Comparison of ENCODE assay signal across 1 cellular context in genomic region chr16:57462209-57462977, GRCh38.
TF ChIP-seq lines count a peak whose summit lies in the region.

Gene POLR2C, plus strand, starts transcription at chr16:57462679. Its CDS starts 46 bp downstream, at chr16:57462725.

TF ChIP-seq in K562, 482 proteins besides CTCF, POLR2A, EP300 and RAD21 (continued from another document and continues in another):
- TF ChIP-seq CC2D1A (IDR thresholded peaks at IDR 0.05) (peak; percentile 66; the same call in 1 of the 2 replicates), PTBP1 (IDR thresholded peaks at IDR 0.05; ENCODE audit: low read depth, low read length) (no peak), ZNF121 (CRISPR knock-in tag; conservative IDR thresholded peaks at IDR 0.05) (no peak), CXXC5 (CRISPR knock-in tag; IDR thresholded peaks at IDR 0.05) (peak; percentile 93), TAF9B (IDR thresholded peaks at IDR 0.05; ENCODE audit: partially characterized antibody) (peak; percentile 93), ZBTB12 (CRISPR knock-in tag; IDR thresholded peaks at IDR 0.05) (0 out of 2 replicates have a peak, but pooled peaks have one; percentile 25), ZNF384 (IDR thresholded peaks at IDR 0.05; ENCODE audit: low read depth, low read length) (peak; percentile 28; the same call in 1 of the 2 replicates), BRF1 (IDR thresholded peaks at IDR 0.05; ENCODE audit: borderline replicate concordance, extremely low read depth, insufficient read length) (no peak), CHAMP1 (IDR thresholded peaks at IDR 0.05) (peak; percentile 66), MCM2 (IDR thresholded peaks at IDR 0.05; ENCODE audit: low read depth) (no peak), CBX8 (IDR thresholded peaks at IDR 0.05; ENCODE audit: borderline replicate concordance, extremely low read depth, low read depth, low read length, poor library complexity, severe bottlenecking) (no peak), RFX5 (IDR thresholded peaks at IDR 0.05; ENCODE audit: low read depth, low read length) (no peak), RHOXF2B (CRISPR knock-in tag; conservative IDR thresholded peaks at IDR 0.05) (no peak), FOXA1 (IDR thresholded peaks at IDR 0.05; ENCODE audit: borderline replicate concordance) (no peak), CUX1 (CRISPR knock-in tag; IDR thresholded peaks at IDR 0.05) (no peak), NUFIP1 (IDR thresholded peaks at IDR 0.05; ENCODE audit: partially characterized antibody) (no peak), MTF1 (CRISPR knock-in tag; IDR thresholded peaks at IDR 0.05; ENCODE audit: borderline replicate concordance) (no peak), VEZF1 (CRISPR knock-in tag; IDR thresholded peaks at IDR 0.05) (peak; percentile 61), KDM1A (IDR thresholded peaks at IDR 0.05) (peak in 1 of 2 experiments; percentile 65; a peak in 3 of 4 replicates), MXD1 (CRISPR knock-in tag; IDR thresholded peaks at IDR 0.05; ENCODE audit: borderline replicate concordance, poor library complexity, severe bottlenecking) (peak; percentile 16), ASH1L (IDR thresholded peaks at IDR 0.05; ENCODE audit: borderline replicate concordance, low read depth, partially characterized antibody) (no peak), ZNF583 (CRISPR knock-in tag; IDR thresholded peaks at IDR 0.05) (no peak), SIN3B (IDR thresholded peaks at IDR 0.05; ENCODE audit: low read depth) (peak; percentile 89), ZNF274 (IDR thresholded peaks at IDR 0.05; ENCODE audit: borderline replicate concordance, low read depth, low read length) (no peak), IRF2 (CRISPR knock-in tag; IDR thresholded peaks at IDR 0.05) (no peak), CREM (IDR thresholded peaks at IDR 0.05; ENCODE audit: low read depth) (peak; percentile 89), SRF (CRISPR knock-in tag; IDR thresholded peaks at IDR 0.05) (peak in 1 of 2 experiments; percentile 60; a peak in 1 of 4 replicates), ZNF785 (CRISPR knock-in tag; IDR thresholded peaks at IDR 0.05) (no peak), ZBTB26 (CRISPR knock-in tag; IDR thresholded peaks at IDR 0.05) (0 out of 2 replicates have a peak, but pooled peaks have one; percentile 5), STAT6 (CRISPR knock-in tag; IDR thresholded peaks at IDR 0.05) (no peak), THAP7 (CRISPR knock-in tag; IDR thresholded peaks at IDR 0.05) (no peak), ZNF395 (CRISPR knock-in tag; IDR thresholded peaks at IDR 0.05) (no peak), FUS (optimal IDR thresholded peaks at IDR 0.05; ENCODE audit: low read depth, low read length) (no peak), TRIM24 (IDR thresholded peaks at IDR 0.05) (no peak), HINFP (tag; conservative IDR thresholded peaks at IDR 0.05; ENCODE audit: low read depth) (no peak), RBM34 (IDR thresholded peaks at IDR 0.05; ENCODE audit: borderline replicate concordance, insufficient read depth, low read length) (no peak), DLX4 (CRISPR knock-in tag; IDR thresholded peaks at IDR 0.05) (no peak), ZNF764 (CRISPR knock-in tag; IDR thresholded peaks at IDR 0.05; ENCODE audit: low read depth) (no peak), SAFB2 (IDR thresholded peaks at IDR 0.05; ENCODE audit: borderline replicate concordance, low read depth, low read length, severe bottlenecking) (no peak)
